ENCODE assay signal across 9 cellular contexts in the genomic region with DNA sequence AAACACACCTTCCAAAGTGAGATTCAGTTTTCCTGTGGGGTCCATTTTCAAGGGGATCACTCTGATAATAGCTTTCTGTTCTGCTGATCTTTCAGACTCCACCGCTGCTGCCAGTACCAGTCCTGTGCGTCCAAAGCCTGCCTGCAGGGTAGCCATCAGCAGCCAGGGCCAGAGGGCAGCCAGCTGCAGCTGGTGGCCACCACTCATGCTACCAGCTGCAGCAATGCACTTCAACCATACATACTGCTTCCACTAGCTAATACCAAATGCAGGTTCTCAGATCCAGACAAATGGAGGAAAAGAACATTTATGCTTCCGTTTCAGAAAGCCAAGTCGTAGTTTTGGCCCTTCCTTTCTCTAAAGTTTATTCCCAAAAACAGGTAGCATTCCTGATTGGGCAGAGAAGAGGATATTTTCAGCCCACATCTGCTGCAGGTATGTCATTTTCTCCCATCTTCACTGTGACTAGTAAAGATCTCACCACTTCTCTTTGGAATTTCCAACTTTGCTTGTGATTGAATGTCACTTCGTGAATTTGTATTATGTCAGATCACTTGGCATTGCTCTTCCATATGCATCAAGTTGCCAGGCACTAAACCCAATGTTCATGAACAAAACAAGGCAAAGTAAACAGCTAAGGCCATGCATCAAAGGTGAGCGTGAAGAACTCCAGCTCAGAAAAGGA. TPM values are rescaled to one million over a fixed set of nuclear protein-coding genes. Genes with fewer than 3 reads are reported as not detected.
A peak's percentile ranks its signal among the peaks of the same experiment; 100 is the strongest.
DNase-seq lines count a peak whose midpoint lies in the region; ATAC-seq and TF ChIP-seq lines count a peak whose summit lies in the region.
"Had no signal": no experiment of that assay in that cellular context is flagged by ENCODE, and none has a peak within 500 bp of the region (broad histone marks: within the 10 kb centered on the region; RNA-seq: fewer than 3 reads in every experiment).

No MANE protein-coding gene starts in this region.

- TF ChIP-seq CTCF in 22Rv1 (IDR thresholded peaks at IDR 0.05) (no peak), right lobe of liver (IDR thresholded peaks at IDR 0.05) (peak in 2 of 4 donors; percentile 14 to 30)

- POLR2A ChIA-PET in activated CD4-positive, alpha-beta memory T cell treated with anti-CD3 and anti-CD28 coated beads, Interleukin-2, amount 10 ng/mL, durations not matched to agents 7 days and 5 days (lab: Charles Lee), result interaction anchor here (0.8 to 6.1 kb wide), 7 partner anchors 61 to 216 kb away, joined by 3 to 81 read pairs (median 4); partner anchors contain the start of gene SUPT4H1

- H3K27me3 ChIP-seq in HUES6 (ENCODE audit: control insufficient read depth, insufficient read depth, low read length) (no peaks in the 10 kb centered on the region), right lobe of liver (no peaks in the 10 kb centered on the region)

- peak; percentile 64 for DNase-seq in cerebellar cortex (ENCODE audit: low spot score)
- peak; percentile 68 to 83 (median 77) for DNase-seq in right lobe of liver
- DNase-seq in ACHN, result no peak
- no peak for DNase-seq in activated CD4-positive, alpha-beta memory T cell treated with anti-CD3 and anti-CD28 coated beads, Interleukin-2, amount 10 ng/mL, durations not matched to agents 7 days and 5 days
- DNase-seq in stimulated activated CD4-positive, alpha-beta T cell treated with anti-CD3 and anti-CD28 coated beads, Interleukin-2, amount 100 ng/mL, for 24 hours, result no peak
- DNase-seq in NCI-H146 treated with DMSO at 0.1 percent for 48 hours (lab: John Stamatoyannopoulos, UW; ENCODE audit: unreplicated experiment), result no peak
- DNase-seq: AML-193 had no signal

- no peaks in the 10 kb centered on the region for H3K36me3 Mint-ChIP-seq in activated CD4-positive, alpha-beta memory T cell treated with anti-CD3 and anti-CD28 coated beads, Interleukin-2, amount 10 ng/mL, durations not matched to agents 7 days and 5 days (ENCODE audit: low read depth)

- CTCF ChIA-PET in activated CD4-positive, alpha-beta memory T cell treated with anti-CD3 and anti-CD28 coated beads, Interleukin-2, amount 10 ng/mL, durations not matched to agents 7 days and 5 days (lab: Charles Lee), result interaction anchor here (0.8 to 2.7 kb wide), 7 partner anchors 15 to 98 kb away, joined by 3 to 55 read pairs (median 5); partner anchors contain the start of gene SUPT4H1

- peak overlapping the region; percentile 69 for H3K4me3 ChIP-seq in HUES6 (ENCODE audit: low read depth, low read length)
- peak overlapping the region in 2 of 3 donors; percentile 43 to 59 for H3K4me3 ChIP-seq in right lobe of liver

- H3K4me1 ChIP-seq in HUES6 (ENCODE audit: control insufficient read depth, insufficient read depth, low read length), result peaks cover 21% of the 10 kb centered on the region
- H3K4me1 ChIP-seq in right lobe of liver, result peaks cover 0 to 32% (median 7%) of the 10 kb centered on the region in 4 donors

- H3K4me1 Mint-ChIP-seq in activated CD4-positive, alpha-beta memory T cell treated with anti-CD3 and anti-CD28 coated beads, Interleukin-2, amount 10 ng/mL, durations not matched to agents 7 days and 5 days, result peaks cover 39% of the 10 kb centered on the region

- H3K9me3 Mint-ChIP-seq in activated CD4-positive, alpha-beta memory T cell treated with anti-CD3 and anti-CD28 coated beads, Interleukin-2, amount 10 ng/mL, durations not matched to agents 7 days and 5 days, result no peaks in the 10 kb centered on the region

- in situ Hi-C loops in ACHN (cut with HindIII; ENCODE audit: low pct_ligation_motif_present, low pct_unique_long_range_greater_than_20kb, low sequenced_read_pairs), result no loop called here

- no peak overlapping the region for H3K27ac Mint-ChIP-seq in activated CD4-positive, alpha-beta memory T cell treated with anti-CD3 and anti-CD28 coated beads, Interleukin-2, amount 10 ng/mL, durations not matched to agents 7 days and 5 days

- WGBS in right lobe of liver (ENCODE audit: insufficient coverage, low coverage, low lambda C conversion rate, missing lambda C conversion rate), result 28% methylated on average over 6 of the region's 6 CpGs

- H3K27ac ChIP-seq in 22Rv1, result peak overlapping the region; percentile 98
- no peak overlapping the region for H3K27ac ChIP-seq in HUES6 (ENCODE audit: low read depth, low read length)
- H3K27ac ChIP-seq in right lobe of liver, result peak overlapping the region in 1 of 3 donors; percentile 86

- no peaks in the 10 kb centered on the region for H3K27me3 Mint-ChIP-seq in activated CD4-positive, alpha-beta memory T cell treated with anti-CD3 and anti-CD28 coated beads, Interleukin-2, amount 10 ng/mL, durations not matched to agents 7 days and 5 days

- H3K9me3 ChIP-seq in HUES6 (ENCODE audit: control insufficient read depth, insufficient read depth, low read depth, low read length) (no peaks in the 10 kb centered on the region), right lobe of liver (no peaks in the 10 kb centered on the region)

- H3K36me3 ChIP-seq in HUES6 (ENCODE audit: control insufficient read depth, insufficient read depth, low read length) (no peaks in the 10 kb centered on the region), right lobe of liver (no peaks in the 10 kb centered on the region)

- H3K9ac ChIP-seq in HUES6 (ENCODE audit: low read length), result peak overlapping the region; percentile 27

- no peak overlapping the region for H3K4me3 Mint-ChIP-seq in activated CD4-positive, alpha-beta memory T cell treated with anti-CD3 and anti-CD28 coated beads, Interleukin-2, amount 10 ng/mL, durations not matched to agents 7 days and 5 days

- peak; percentile 51 to 72 (median 70) for ATAC-seq in right lobe of liver

- no peak for TF ChIP-seq POLR2A in right lobe of liver (IDR thresholded peaks at IDR 0.05)

- intact Hi-C loops in right lobe of liver (cut with DNase I), result no loop called here

RNA-seq across cellular contexts. Expression of gene RNF43, which starts 1.8 kb away (rescaled TPM):
- total RNA-seq in right lobe of liver, result 10 to 100 TPM in 2 of 6 experiments, 1 to 10 TPM in 4; 1.7 to 11.5 (median 6.0) TPM
- total RNA-seq in activated CD4-positive, alpha-beta memory T cell treated with anti-CD3 and anti-CD28 coated beads, Interleukin-2, amount 10 ng/mL, durations not matched to agents 7 days and 5 days, result not detected

Comparison
In these comparisons a context has a peak if more than half of its experiments do, and no peak if none do; other contexts are left out.
1. DNase-seq: peak in cerebellar cortex (single experiment) and right lobe of liver (3 of 3); none in ACHN (single experiment), activated CD4-positive, alpha-beta memory T cell treated with anti-CD3 and anti-CD28 coated beads, Interleukin-2, amount 10 ng/mL, durations not matched to agents 7 days and 5 days (single experiment), stimulated activated CD4-positive, alpha-beta T cell treated with anti-CD3 and anti-CD28 coated beads, Interleukin-2, amount 100 ng/mL, for 24 hours (0 of 2) and NCI-H146 treated with DMSO at 0.1 percent for 48 hours (single experiment).